In the genomic region with DNA sequence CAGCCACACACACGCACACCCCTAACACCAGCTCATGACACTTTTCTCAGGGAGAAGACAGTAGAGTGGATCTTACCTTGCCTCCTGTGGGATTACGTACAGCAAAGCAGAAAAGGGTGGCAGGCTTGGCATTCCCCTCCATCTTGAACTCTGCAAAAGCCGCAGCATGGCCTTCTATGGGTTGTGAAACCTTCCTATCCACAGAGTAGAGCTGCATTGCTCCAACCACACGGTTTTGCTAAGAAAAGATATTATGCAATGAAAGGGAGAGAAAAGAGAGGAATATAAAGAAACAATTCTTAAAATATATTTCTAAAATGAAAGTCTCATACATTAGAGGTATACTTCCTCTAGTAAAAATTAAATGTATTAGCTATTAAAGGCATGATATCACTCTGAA, we compare ENCODE assay signal across 28 cellular contexts. TPM values are rescaled to one million over a fixed set of nuclear protein-coding genes. Genes with fewer than 3 reads are reported as not detected.
DNase-seq lines count a peak whose midpoint lies in the region; TF ChIP-seq lines count a peak whose summit lies in the region.
"Had no signal": no experiment of that assay in that cellular context is flagged by ENCODE, and none has a peak within 500 bp of the region (broad histone marks: within the 10 kb centered on the region; RNA-seq: fewer than 3 reads in every experiment).

No MANE protein-coding gene starts in this region.

- no peaks in the 10 kb centered on the region for H3K9me3 Mint-ChIP-seq in dendritic cell treated with granulocyte-macrophage colony-stimulating factor and Interleukin-4, amounts not matched to agents 40 ng/mL and 50 ng/mL, for 4 days
- no peaks in the 10 kb centered on the region for H3K9me3 Mint-ChIP-seq in neural progenitor cell
- H3K9me3 Mint-ChIP-seq: CD8-positive, alpha-beta memory T cell had no signal

- DNase-seq in SIG-M5 treated with dmso at 0.1 percent for 504 hours (lab: John Stamatoyannopoulos, UW; ENCODE audit: unreplicated experiment) (peak; percentile 85), SIG-M5 (lab: John Stamatoyannopoulos, UW) (no peak), NOMO-1 treated with dmso at 0.1 percent for 144 hours (lab: John Stamatoyannopoulos, UW; ENCODE audit: unreplicated experiment) (peak; percentile 57), neural progenitor cell (ENCODE audit: low spot score) (no peak), coronary artery (ENCODE audit: low spot score) (no peak), MM.1S (no peak), islet precursor cell (no peak)
- DNase-seq: ACHN; C1 segment of cervical spinal cord; Calu3; CD8-positive, alpha-beta memory T cell; DMS153; GOT3; HCEC 1CT; NCI-H1092; NCI-H1436; NCI-H187 treated with DMSO at 0.1 percent for 48 hours; NCI-H510A treated with DMSO at 0.1 percent for 48 hours; NCI-H748 treated with DMSO at 0.1 percent for 48 hours; NK-92 treated with Interleukin-12 subunit alpha and Interleukin-12 subunit beta, amount 100 ng/mL, for 24 hours; PC-9; RPMI8226; SHP77; SK-N-SH; T-helper 1 cell had no signal

- no peak overlapping the region for H3K27ac Mint-ChIP-seq in dendritic cell treated with granulocyte-macrophage colony-stimulating factor and Interleukin-4, amounts not matched to agents 40 ng/mL and 50 ng/mL, for 4 days
- H3K27ac Mint-ChIP-seq in neural progenitor cell, result no peak overlapping the region
- H3K27ac Mint-ChIP-seq: CD8-positive, alpha-beta memory T cell had no signal

- H3K79me2 ChIP-seq in neural progenitor cell (ENCODE audit: low read depth) (no peaks in the 10 kb centered on the region), MM.1S (ENCODE audit: low read length) (no peaks in the 10 kb centered on the region)

- no peak for TF ChIP-seq CTCF in neural progenitor cell (IDR thresholded peaks at IDR 0.05)
- TF ChIP-seq CTCF in coronary artery (IDR thresholded peaks at IDR 0.05), result no peak
- no peak for TF ChIP-seq CTCF in MM.1S (IDR thresholded peaks at IDR 0.05; ENCODE audit: low read length)

- H3K4me3 ChIP-seq in neural progenitor cell (no peak overlapping the region), coronary artery (no peak overlapping the region), MM.1S (ENCODE audit: low read length) (no peak overlapping the region)
- H3K4me3 ChIP-seq: PC-9 had no signal

- H3K9ac ChIP-seq in neural progenitor cell (no peak overlapping the region), MM.1S (ENCODE audit: low read length) (no peak overlapping the region)
- H3K9ac ChIP-seq: KMS-11, SK-N-SH had no signal

- no peaks in the 10 kb centered on the region for H3K4me1 ChIP-seq in neural progenitor cell
- no peaks in the 10 kb centered on the region for H3K4me1 ChIP-seq in MM.1S (ENCODE audit: low read length)

- H3K9me3 ChIP-seq in neural progenitor cell (ENCODE audit: low read depth) (no peaks in the 10 kb centered on the region), MM.1S (replicated peaks; ENCODE audit: insufficient read depth, low read length) (no peaks in the 10 kb centered on the region)
- H3K9me3 ChIP-seq: SK-N-SH had no signal

- H3K36me3 ChIP-seq in neural progenitor cell, result no peaks in the 10 kb centered on the region
- H3K36me3 ChIP-seq in MM.1S (replicated peaks; ENCODE audit: insufficient read depth, low read length), result no peaks in the 10 kb centered on the region

- H3K27ac ChIP-seq in neural progenitor cell (no peak overlapping the region), coronary artery (no peak overlapping the region), MM.1S (ENCODE audit: low read length) (no peak overlapping the region)
- H3K27ac ChIP-seq: 22Rv1, KMS-11, PC-9 had no signal

- H3K27me3 ChIP-seq in neural progenitor cell (no peaks in the 10 kb centered on the region), MM.1S (replicated peaks; ENCODE audit: insufficient read depth, low read length) (no peaks in the 10 kb centered on the region)

- H3F3A ChIP-seq in neural progenitor cell (ENCODE audit: low read depth), result no peaks in the 10 kb centered on the region
- no peaks in the 10 kb centered on the region for H3F3A ChIP-seq in MM.1S (ENCODE audit: insufficient read depth, low read length)

- no peak overlapping the region for H2AFZ ChIP-seq in neural progenitor cell (replicated peaks)
- H2AFZ ChIP-seq in MM.1S (ENCODE audit: low read length), result no peak overlapping the region
- H2AFZ ChIP-seq: PC-9 had no signal

- intact Hi-C loops in dendritic cell treated with granulocyte-macrophage colony-stimulating factor and Interleukin-4, amounts not matched to agents 40 ng/mL and 50 ng/mL, for 4 days (cut with micrococcal nuclease), result no loop called here

- no peaks in the 10 kb centered on the region for H3K9me2 ChIP-seq in MM.1S (replicated peaks; ENCODE audit: insufficient read depth, low read length)
- H3K9me2 ChIP-seq: SK-N-SH had no signal

- H3K4me2 ChIP-seq in neural progenitor cell, result no peak overlapping the region
- H3K4me2 ChIP-seq in MM.1S (ENCODE audit: low read depth, low read length), result no peak overlapping the region
- H3K4me2 ChIP-seq: KMS-11, PC-9, SK-N-SH had no signal

- peak overlapping the region; percentile 4 for H3K4me3 Mint-ChIP-seq in dendritic cell treated with granulocyte-macrophage colony-stimulating factor and Interleukin-4, amounts not matched to agents 40 ng/mL and 50 ng/mL, for 4 days
- no peak overlapping the region for H3K4me3 Mint-ChIP-seq in neural progenitor cell
- H3K4me3 Mint-ChIP-seq: CD8-positive, alpha-beta memory T cell had no signal

- no peaks in the 10 kb centered on the region for H3K36me3 Mint-ChIP-seq in dendritic cell treated with granulocyte-macrophage colony-stimulating factor and Interleukin-4, amounts not matched to agents 40 ng/mL and 50 ng/mL, for 4 days (ENCODE audit: low read depth)
- H3K36me3 Mint-ChIP-seq in neural progenitor cell, result peaks cover 3% of the 10 kb centered on the region
- H3K36me3 Mint-ChIP-seq: CD8-positive, alpha-beta memory T cell had no signal

- peaks cover 30% of the 10 kb centered on the region for H3K4me1 Mint-ChIP-seq in dendritic cell treated with granulocyte-macrophage colony-stimulating factor and Interleukin-4, amounts not matched to agents 40 ng/mL and 50 ng/mL, for 4 days (ENCODE audit: low read depth)
- no peaks in the 10 kb centered on the region for H3K4me1 Mint-ChIP-seq in neural progenitor cell
- H3K4me1 Mint-ChIP-seq: CD8-positive, alpha-beta memory T cell had no signal

- H4K20me1 ChIP-seq in neural progenitor cell (ENCODE audit: low read depth) (no peaks in the 10 kb centered on the region), MM.1S (ENCODE audit: insufficient read depth, low read length) (no peaks in the 10 kb centered on the region)

- H3K27me3 Mint-ChIP-seq in dendritic cell treated with granulocyte-macrophage colony-stimulating factor and Interleukin-4, amounts not matched to agents 40 ng/mL and 50 ng/mL, for 4 days, result no peaks in the 10 kb centered on the region
- H3K27me3 Mint-ChIP-seq in neural progenitor cell (ENCODE audit: insufficient read depth, low read depth), result no peaks in the 10 kb centered on the region

RNA-seq across cellular contexts. Expression of a gene that starts 48.8 kb away (rescaled TPM):
- total RNA-seq in neural progenitor cell (ENCODE audit: low replicate concordance), result 7.9 and 13.7 TPM in 2 replicates

Comparison
In these comparisons a context has a peak if more than half of its experiments do, and no peak if none do; other contexts are left out.
1. DNase-seq: peak in SIG-M5 treated with dmso at 0.1 percent for 504 hours (single experiment) and NOMO-1 treated with dmso at 0.1 percent for 144 hours (single experiment); none in SIG-M5 (single experiment), neural progenitor cell (single experiment), coronary artery (single experiment), MM.1S (single experiment) and islet precursor cell (single experiment).